In genomic region chr12:47805417-47805816, GRCh38 we compare ENCODE assay signal across 11 cellular contexts. TPM values are rescaled to one million over a fixed set of nuclear protein-coding genes. Genes with fewer than 3 reads are reported as not detected.
DNase-seq lines count a peak whose midpoint lies in the region; ATAC-seq and TF ChIP-seq lines count a peak whose summit lies in the region.
"Had no signal": no experiment of that assay in that cellular context is flagged by ENCODE, and none has a peak within 500 bp of the region (broad histone marks: within the 10 kb centered on the region; RNA-seq: fewer than 3 reads in every experiment).

No MANE protein-coding gene starts in this region.

- H3K36me3 Mint-ChIP-seq in CD8-positive, alpha-beta T cell, result peaks cover 33% of the 10 kb centered on the region
- no peaks in the 10 kb centered on the region; the same call in 1 of the 2 replicates for H3K36me3 Mint-ChIP-seq in WTC11

- CTCF ChIA-PET in CD8-positive, alpha-beta T cell (lab: Charles Lee), result interaction anchor here (1.0 to 31.7 kb wide), 4 partner anchors 24 to 62 kb away, joined by 3 to 728 read pairs (median 24); partner anchors contain the start of gene SLC48A1
- CTCF ChIA-PET in WTC11 (lab: Charles Lee), result interaction anchor here (0.8 to 14.9 kb wide), 3 partner anchors 23 to 31 kb away, joined by 3 to 408 read pairs (median 4); no protein-coding TSS in a partner anchor

- peaks cover 96% of the 10 kb centered on the region for H3K4me1 ChIP-seq in CD8-positive, alpha-beta T cell (ENCODE audit: insufficient read depth, low read length)
- H3K4me1 ChIP-seq in sigmoid colon, result peaks cover 0 to 100% (median 100%) of the 10 kb centered on the region in 4 donors

- H3K4me3 ChIP-seq in CD8-positive, alpha-beta T cell (ENCODE audit: low read depth, low read length), result no peak overlapping the region
- no peak overlapping the region for H3K4me3 ChIP-seq in fibroblast of mammary gland (ENCODE audit: control insufficient read depth, low read depth, low read length)
- no peak overlapping the region for H3K4me3 ChIP-seq in sigmoid colon

- TF ChIP-seq EP300 in sigmoid colon (IDR thresholded peaks at IDR 0.05), result no peak

- no peak for DNase-seq in CD8-positive, alpha-beta T cell
- no peak for DNase-seq in WTC11 (ENCODE audit: low spot score)
- peak; percentile 33 for DNase-seq in fibroblast of mammary gland (ENCODE audit: low read depth)
- DNase-seq in sigmoid colon, result no peak
- no peak for DNase-seq in OCI-M2 (lab: John Stamatoyannopoulos, UW; ENCODE audit: unreplicated experiment)
- DNase-seq in GM19240 (ENCODE audit: insufficient read length, low spot score), result no peak
- DNase-seq: activated CD4-positive, alpha-beta T cell treated with anti-CD3 and anti-CD28 coated beads for 4 hours; cerebellar nuclear complex; MV-4-11 had no signal

- TF ChIP-seq CTCF in CD8-positive, alpha-beta T cell (IDR thresholded peaks at IDR 0.05), result no peak
- TF ChIP-seq CTCF in WTC11 (IDR thresholded peaks at IDR 0.05) (no peak), fibroblast of mammary gland (conservative IDR thresholded peaks at IDR 0.05; ENCODE audit: control insufficient read depth, insufficient read depth, low read depth, low read length) (no peak), sigmoid colon (IDR thresholded peaks at IDR 0.05) (no peak)

- H3K27ac ChIP-seq in CD8-positive, alpha-beta T cell (ENCODE audit: low read depth, low read length), result no peak overlapping the region
- peak overlapping the region; percentile 98 to 99 (median 99) for H3K27ac ChIP-seq in sigmoid colon

- POLR2A ChIA-PET in CD8-positive, alpha-beta T cell (lab: Charles Lee), result interaction anchor here (9.0 kb wide), 1 partner anchor 14 kb away, joined by 70 read pairs; the partner anchor contains the start of gene HDAC7
- POLR2A ChIA-PET in WTC11 (lab: Charles Lee), result interaction anchor here (1.4 kb wide), 1 partner anchor 352 kb away, joined by 3 read pairs; the partner anchor contains the start of gene ASB8

- H3K27me3 Mint-ChIP-seq in CD8-positive, alpha-beta T cell (ENCODE audit: low read depth), result no peaks in the 10 kb centered on the region
- no peaks in the 10 kb centered on the region for H3K27me3 Mint-ChIP-seq in WTC11 (ENCODE audit: low read depth)

- no peak for TF ChIP-seq POLR2A in sigmoid colon (IDR thresholded peaks at IDR 0.05)

- 60 to 75% methylated on average over 2 of the region's 2 CpGs for WGBS in sigmoid colon, 2 donors

- H3K27ac Mint-ChIP-seq in CD8-positive, alpha-beta T cell, result peak overlapping the region; percentile 95
- peak overlapping the region; percentile 54 for H3K27ac Mint-ChIP-seq in WTC11

- H3K27me3 ChIP-seq in CD8-positive, alpha-beta T cell (ENCODE audit: insufficient read depth, low read length), result no peaks in the 10 kb centered on the region
- H3K27me3 ChIP-seq in sigmoid colon, result no peaks in the 10 kb centered on the region

- intact Hi-C loops in CD8-positive, alpha-beta T cell (cut with DNase I, micrococcal nuclease), result loop anchor here in 1 of 2 experiments (2.0 kb wide), 1 partner anchor 31 kb away; no protein-coding TSS in a partner anchor
- intact Hi-C loops in sigmoid colon (cut with DNase I), result no loop called here

- H3K4me3 Mint-ChIP-seq in CD8-positive, alpha-beta T cell, result peak overlapping the region; percentile 12
- H3K4me3 Mint-ChIP-seq in WTC11, result no peak overlapping the region

- H3K9me3 Mint-ChIP-seq in CD8-positive, alpha-beta T cell, result no peaks in the 10 kb centered on the region
- no peaks in the 10 kb centered on the region for H3K9me3 Mint-ChIP-seq in WTC11

- no peaks in the 10 kb centered on the region for H3K36me3 ChIP-seq in CD8-positive, alpha-beta T cell (ENCODE audit: insufficient read depth, low read length)
- no peaks in the 10 kb centered on the region for H3K36me3 ChIP-seq in sigmoid colon

- no peak for ATAC-seq in CD8-positive, alpha-beta T cell
- no peak for ATAC-seq in WTC11
- ATAC-seq in HG03521 (IDR thresholded peaks at IDR 0.05; ENCODE audit: unreplicated experiment), result no peak
- ATAC-seq in GM19035 (IDR thresholded peaks at IDR 0.05; ENCODE audit: unreplicated experiment), result no peak

- H3K9me3 ChIP-seq in CD8-positive, alpha-beta T cell (ENCODE audit: low read length), result no peaks in the 10 kb centered on the region
- H3K9me3 ChIP-seq in sigmoid colon, result no peaks in the 10 kb centered on the region

- peaks cover 95% of the 10 kb centered on the region for H3K4me1 Mint-ChIP-seq in CD8-positive, alpha-beta T cell (ENCODE audit: low read depth)
- H3K4me1 Mint-ChIP-seq in WTC11, result peaks cover 66% of the 10 kb centered on the region

TF ChIP-seq in WTC11, 78 proteins besides CTCF, POLR2A, EP300 and RAD21:
- no peak for TF ChIP-seq PREB (CRISPR knock-in tag; IDR thresholded peaks at IDR 0.05; ENCODE audit: borderline replicate concordance)

RNA-seq across cellular contexts. Expression of gene HDAC7, which starts 14.3 kb away (rescaled TPM):
- total RNA-seq in CD8-positive, alpha-beta T cell, result 10 to 100 TPM; 87.3 to 91.4 TPM
- total RNA-seq in WTC11 (2021) (89.9 to 111 TPM (median 94.7 TPM) in 3 replicates), sigmoid colon (10 to 100 TPM; 45.3 to 79.2 (median 53.1) TPM)
- 10 to 100 TPM in 2 of 3 donors, 1 to 10 TPM in 1; 6.5 to 44.8 (median 16.8) TPM for polyA plus RNA-seq in sigmoid colon

RNA-seq across cellular contexts. Expression of gene SLC48A1, which starts 32.4 kb away (rescaled TPM):
- total RNA-seq in CD8-positive, alpha-beta T cell, result 1 to 10 TPM; 4.3 to 5.5 TPM
- 13.5 to 16.8 TPM (median 13.8 TPM) in 3 replicates for total RNA-seq in WTC11 (2021)
- 10 to 100 TPM; 30.3 to 46.6 (median 32.2) TPM for total RNA-seq in sigmoid colon
- polyA plus RNA-seq in sigmoid colon, result 10 to 100 TPM in 2 of 3 donors, 1 to 10 TPM in 1; 6.9 to 14.2 (median 12.0) TPM

RNA-seq across cellular contexts. Expression of gene RAPGEF3, which starts 46.7 kb away (rescaled TPM):
- under 1 TPM; 0.14 to 0.25 TPM for total RNA-seq in CD8-positive, alpha-beta T cell
- total RNA-seq in WTC11 (2021) (9.0 to 13.3 TPM (median 9.7 TPM) in 3 replicates), sigmoid colon (10 to 100 TPM; 13.8 to 36.8 (median 14.6) TPM)
- polyA plus RNA-seq in sigmoid colon, result 10 to 100 TPM in 1 of 3 donors, 1 to 10 TPM in 2; 3.9 to 16.2 (median 4.2) TPM
